9 cellular contexts compared by ENCODE assay signal in genomic region chr9:124010665-124011321, GRCh38. TPM values are rescaled to one million over a fixed set of nuclear protein-coding genes. Genes with fewer than 3 reads are reported as not detected.
A peak's percentile ranks its signal among the peaks of the same experiment; 100 is the strongest.
DNase-seq lines count a peak whose midpoint lies in the region; ATAC-seq and TF ChIP-seq lines count a peak whose summit lies in the region.
"Had no signal": no experiment of that assay in that cellular context is flagged by ENCODE, and none has a peak within 500 bp of the region (broad histone marks: within the 10 kb centered on the region; RNA-seq: fewer than 3 reads in every experiment).

No MANE protein-coding gene starts in this region.

- no peaks in the 10 kb centered on the region for H3K9me3 ChIP-seq in A673 (ENCODE audit: low read depth, low read length, poor library complexity, severe bottlenecking)

- peaks cover 4% of the 10 kb centered on the region for H3K4me1 ChIP-seq in A673 (ENCODE audit: insufficient read depth, low read length, poor library complexity, severe bottlenecking)
- H3K4me1 ChIP-seq: parathyroid adenoma had no signal

- TF ChIP-seq CTCF in neural crest cell (conservative IDR thresholded peaks at IDR 0.05) (no peak), A673 (conservative IDR thresholded peaks at IDR 0.05; ENCODE audit: low read depth, low read length) (no peak)

- no peak for ATAC-seq in HG02610 (IDR thresholded peaks at IDR 0.05; ENCODE audit: unreplicated experiment)

- no peak overlapping the region for H3K4me3 ChIP-seq in A673 (ENCODE audit: low read depth, low read length, poor library complexity, severe bottlenecking)

- CTCF ChIA-PET in A673 (lab: Charles Lee) = no interaction called here

- DNase-seq in EH (ENCODE audit: low read depth) (peak; percentile 44), M059J (ENCODE audit: low read depth) (peak; percentile 67), neural crest cell (ENCODE audit: low read depth, low spot score) (no peak), A673 (ENCODE audit: low spot score) (no peak), OCI-M2 (lab: John Stamatoyannopoulos, UW; ENCODE audit: unreplicated experiment) (no peak)
- DNase-seq in stimulated activated CD4-positive, alpha-beta T cell treated with anti-CD3 and anti-CD28 coated beads, Interleukin-4, amount 100 ng/mL, for 24 hours = no peak

- no peaks in the 10 kb centered on the region for H3K36me3 ChIP-seq in A673 (ENCODE audit: insufficient read depth, low read length, poor library complexity, severe bottlenecking)

- POLR2A ChIA-PET in A673 (lab: Charles Lee; ENCODE audit: low non-redundant PET) = no interaction called here

- H3K36me3 Mint-ChIP-seq in dendritic cell treated with granulocyte-macrophage colony-stimulating factor and Interleukin-4, amounts not matched to agents 40 ng/mL and 50 ng/mL, for 4 days (ENCODE audit: low read depth) = no peaks in the 10 kb centered on the region
- H3K36me3 Mint-ChIP-seq in neural crest cell (ENCODE audit: low read depth) = no peaks in the 10 kb centered on the region

- intact Hi-C loops in dendritic cell treated with granulocyte-macrophage colony-stimulating factor and Interleukin-4, amounts not matched to agents 40 ng/mL and 50 ng/mL, for 4 days (cut with micrococcal nuclease) = loop anchor here (10.0 kb wide), 1 partner anchor 176 kb away; no protein-coding TSS in a partner anchor
- intact Hi-C loops in A673 (cut with micrococcal nuclease; ENCODE audit: unreplicated experiment) = loop anchor here (10.0 kb wide), 1 partner anchor 466 kb away; no protein-coding TSS in a partner anchor

- peaks cover 76% of the 10 kb centered on the region for H3K4me1 Mint-ChIP-seq in dendritic cell treated with granulocyte-macrophage colony-stimulating factor and Interleukin-4, amounts not matched to agents 40 ng/mL and 50 ng/mL, for 4 days (ENCODE audit: low read depth)
- peaks cover 19% of the 10 kb centered on the region for H3K4me1 Mint-ChIP-seq in neural crest cell

- peaks cover 98% of the 10 kb centered on the region for H3K27me3 ChIP-seq in A673 (replicated peaks; ENCODE audit: insufficient read depth, low read depth, low read length, poor library complexity)

- H3K27me3 Mint-ChIP-seq in dendritic cell treated with granulocyte-macrophage colony-stimulating factor and Interleukin-4, amounts not matched to agents 40 ng/mL and 50 ng/mL, for 4 days = peaks cover 97% of the 10 kb centered on the region
- peaks cover 96% of the 10 kb centered on the region for H3K27me3 Mint-ChIP-seq in neural crest cell (ENCODE audit: low read depth)

- no peak overlapping the region for H3K27ac ChIP-seq in A673 (ENCODE audit: low read depth, low read length, poor library complexity, severe bottlenecking)
- H3K27ac ChIP-seq: parathyroid adenoma had no signal

- H3K4me3 Mint-ChIP-seq in dendritic cell treated with granulocyte-macrophage colony-stimulating factor and Interleukin-4, amounts not matched to agents 40 ng/mL and 50 ng/mL, for 4 days = peak overlapping the region; percentile 4
- peak overlapping the region; percentile 65 for H3K4me3 Mint-ChIP-seq in neural crest cell

- BruUV-seq in A673 (replicated peaks; lab: Mats Ljungman, UMichigan) = no TSS peak

- peak overlapping the region; percentile 18 for H3K27ac Mint-ChIP-seq in dendritic cell treated with granulocyte-macrophage colony-stimulating factor and Interleukin-4, amounts not matched to agents 40 ng/mL and 50 ng/mL, for 4 days
- no peak overlapping the region for H3K27ac Mint-ChIP-seq in neural crest cell (ENCODE audit: unreplicated experiment)

- no peaks in the 10 kb centered on the region for H3K9me3 Mint-ChIP-seq in dendritic cell treated with granulocyte-macrophage colony-stimulating factor and Interleukin-4, amounts not matched to agents 40 ng/mL and 50 ng/mL, for 4 days
- H3K9me3 Mint-ChIP-seq in neural crest cell = no peaks in the 10 kb centered on the region

RNA-seq across cellular contexts. Expression of gene LHX2, which starts 0.8 kb away (rescaled TPM):
- 2.9 and 5.3 TPM in 2 replicates for total RNA-seq in M059J (2014; rRNA removed; shearing (Covaris generic))
- total RNA-seq in neural crest cell (0.19 TPM in 1 of 2 replicates, not detected in the other), A673 (2021) (0.17 and 0.26 TPM in 2 replicates)

Comparison
In these comparisons a context has a peak if more than half of its experiments do, and no peak if none do; other contexts are left out.
1. DNase-seq: peak in EH (single experiment) and M059J (single experiment); none in neural crest cell (single experiment), stimulated activated CD4-positive, alpha-beta T cell treated with anti-CD3 and anti-CD28 coated beads, Interleukin-4, amount 100 ng/mL, for 24 hours (single experiment), A673 (single experiment) and OCI-M2 (single experiment).